9 cellular contexts compared by ENCODE assay signal in the genomic region with DNA sequence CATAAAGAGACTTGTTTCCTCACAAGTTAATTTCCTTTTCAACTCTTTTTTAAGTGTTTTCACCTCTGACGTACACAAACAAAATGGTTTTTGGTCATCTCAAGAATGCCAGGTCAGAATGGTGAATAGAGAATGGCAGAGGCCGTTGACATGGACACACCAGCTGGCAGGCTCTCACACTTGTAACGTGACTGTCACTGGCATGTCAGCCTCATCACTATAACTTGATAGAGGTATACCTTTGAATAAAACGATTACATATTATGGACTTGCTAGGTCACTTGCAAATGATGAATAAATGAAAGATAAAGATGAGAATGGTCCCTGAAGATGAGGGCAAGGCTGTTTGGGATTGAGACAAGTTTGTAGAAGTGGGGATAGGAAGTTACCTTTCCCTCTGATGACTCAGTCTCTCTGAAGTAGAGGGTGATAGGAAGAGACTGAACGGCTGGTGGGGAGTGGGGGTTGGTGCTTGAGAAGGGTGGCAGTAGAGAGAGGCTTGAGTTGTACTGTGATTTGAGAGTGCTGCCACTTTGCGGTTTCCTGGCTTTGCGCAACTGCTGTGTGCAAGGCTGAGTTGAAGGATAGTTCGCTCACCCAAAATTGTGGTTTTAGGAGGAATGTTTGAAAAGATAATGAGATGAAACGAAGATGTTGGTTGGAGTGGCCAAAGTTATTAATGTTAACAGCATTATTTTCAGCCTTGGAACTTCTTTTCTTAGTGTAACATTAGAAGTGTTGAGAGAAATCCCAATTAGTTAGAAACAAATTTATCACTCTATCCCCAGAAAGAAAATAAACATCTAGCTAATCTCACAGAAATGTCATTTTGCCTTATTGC. TPM values are rescaled to one million over a fixed set of nuclear protein-coding genes. Genes with fewer than 3 reads are reported as not detected.
DNase-seq lines count a peak whose midpoint lies in the region; FAIRE-seq and TF ChIP-seq lines count a peak whose summit lies in the region.
"Had no signal": no experiment of that assay in that cellular context is flagged by ENCODE, and none has a peak within 500 bp of the region (broad histone marks: within the 10 kb centered on the region; RNA-seq: fewer than 3 reads in every experiment).

No MANE protein-coding gene starts in this region.

- H3K27ac ChIP-seq in SJSA1 = peak overlapping the region; percentile 10; the same call in 1 of the 2 replicates
- no peak overlapping the region for H3K27ac ChIP-seq in dorsolateral prefrontal cortex
- no peak overlapping the region for H3K27ac ChIP-seq in spleen

- no peak for TF ChIP-seq CTCF in dorsolateral prefrontal cortex (IDR thresholded peaks at IDR 0.05 in 54 of 56, conservative IDR thresholded peaks at IDR 0.05 in 2 of 56; ENCODE audit: low read depth in 1 of 56, partially characterized antibody in 56 of 56)
- peak in 1 of 11 experiments; percentile 20 for TF ChIP-seq CTCF in spleen (IDR thresholded peaks at IDR 0.05 in 8 of 11, conservative IDR thresholded peaks at IDR 0.05 in 3 of 11)

- WGBS in spleen, 5 donors = 43 to 56% (median 47%) methylated on average over 9 of the region's 9 CpGs

- intact Hi-C loops in dorsolateral prefrontal cortex (cut with DNase I) = no loop called here
- intact Hi-C loops in spleen (cut with DNase I; ENCODE audit: low total_unique reads) = no loop called here

- FAIRE-seq in GM12892 (lab: Jason Lieb, UNC) = peak; percentile 71
- FAIRE-seq: endothelial cell of umbilical vein had no signal

- peak overlapping the region; percentile 2 for H3K4me3 Mint-ChIP-seq in activated naive CD4-positive, alpha-beta T cell treated with anti-CD3 and anti-CD28 coated beads, Interleukin-2, amount 50 U/mL, for 24 hours

- DNase-seq in GM12892 (ENCODE audit: insufficient read length) = no peak
- DNase-seq in SJSA1 (ENCODE audit: low read depth in 1 of 2, low spot score in 2 of 2) = peak; percentile 53 to 59
- peak; percentile 15 to 19 for DNase-seq in stimulated activated CD4-positive, alpha-beta T cell treated with anti-CD3 and anti-CD28 coated beads, Interleukin-15, amount 100 ng/mL, for 48 hours (ENCODE audit: low read depth in 2 of 2)
- DNase-seq in dorsolateral prefrontal cortex = no peak
- no peak for DNase-seq in COR-L47 (lab: John Stamatoyannopoulos, UW)
- no peak for DNase-seq in inferior parietal cortex (ENCODE audit: extremely low spot score)
- no peak for DNase-seq in spleen

- H3K27me3 ChIP-seq in SJSA1 (replicated peaks) (no peaks in the 10 kb centered on the region), dorsolateral prefrontal cortex (no peaks in the 10 kb centered on the region), spleen (replicated peaks in 1 of 7) (no peaks in the 10 kb centered on the region)

- no peaks in the 10 kb centered on the region for H3K27me3 Mint-ChIP-seq in activated naive CD4-positive, alpha-beta T cell treated with anti-CD3 and anti-CD28 coated beads, Interleukin-2, amount 50 U/mL, for 24 hours

- peaks cover 46% of the 10 kb centered on the region for H3K4me1 Mint-ChIP-seq in activated naive CD4-positive, alpha-beta T cell treated with anti-CD3 and anti-CD28 coated beads, Interleukin-2, amount 50 U/mL, for 24 hours

- peaks cover 9% of the 10 kb centered on the region for H3K36me3 Mint-ChIP-seq in activated naive CD4-positive, alpha-beta T cell treated with anti-CD3 and anti-CD28 coated beads, Interleukin-2, amount 50 U/mL, for 24 hours

- no peaks in the 10 kb centered on the region for H3K9me3 ChIP-seq in SJSA1 (replicated peaks)
- no peaks in the 10 kb centered on the region for H3K9me3 ChIP-seq in spleen

- no peak overlapping the region for H3K4me3 ChIP-seq in SJSA1
- no peak overlapping the region for H3K4me3 ChIP-seq in dorsolateral prefrontal cortex
- no peak overlapping the region for H3K4me3 ChIP-seq in spleen

- TF ChIP-seq POLR2A in GM12892 (IDR thresholded peaks at IDR 0.05; ENCODE audit: low read depth, low read length) (no peak), spleen (IDR thresholded peaks at IDR 0.05) (no peak)

- H3K4me1 ChIP-seq in SJSA1 (replicated peaks) (peaks cover 46% of the 10 kb centered on the region), spleen (peaks cover 0 to 18% (median 3%) of the 10 kb centered on the region in 6 donors)

- H3K9me3 Mint-ChIP-seq in activated naive CD4-positive, alpha-beta T cell treated with anti-CD3 and anti-CD28 coated beads, Interleukin-2, amount 50 U/mL, for 24 hours = no peaks in the 10 kb centered on the region

- H3K36me3 ChIP-seq in SJSA1 (peaks cover 51% of the 10 kb centered on the region), spleen (peaks cover 0 to 82% (median 49%) of the 10 kb centered on the region in 6 donors)

- peak overlapping the region; percentile 30 for H3K27ac Mint-ChIP-seq in activated naive CD4-positive, alpha-beta T cell treated with anti-CD3 and anti-CD28 coated beads, Interleukin-2, amount 50 U/mL, for 24 hours

RNA-seq across cellular contexts. Expression of gene TBPL1, which starts 30.3 kb away (rescaled TPM):
- 33.0 TPM for polyA plus RNA-seq in GM12892 (2012; ENCODE audit: missing spikeins)
- 48.2 and 65.6 TPM in 2 replicates for total RNA-seq in SJSA1 (2014; rRNA removed; shearing (Covaris generic))
- total RNA-seq in dorsolateral prefrontal cortex (10 to 100 TPM; 23.9 to 70.4 (median 49.9) TPM), spleen (10 to 100 TPM; 17.0 to 31.0 (median 25.9) TPM)
- polyA plus RNA-seq in spleen = 10 to 100 TPM; 29.9 to 33.3 (median 30.3) TPM

Comparison
In these comparisons a context has a peak if more than half of its experiments do, and no peak if none do; other contexts are left out.
1. DNase-seq: peak in SJSA1 (2 of 2) and stimulated activated CD4-positive, alpha-beta T cell treated with anti-CD3 and anti-CD28 coated beads, Interleukin-15, amount 100 ng/mL, for 48 hours (2 of 2); none in GM12892 (single experiment), dorsolateral prefrontal cortex (0 of 10), COR-L47 (single experiment), inferior parietal cortex (single experiment) and spleen (single experiment).